Comparison of ENCODE assay signal across 15 cellular contexts in genomic region chr9:93568169-93568568, GRCh38. TPM values are rescaled to one million over a fixed set of nuclear protein-coding genes. Genes with fewer than 3 reads are reported as not detected.
A peak's percentile ranks its signal among the peaks of the same experiment; 100 is the strongest.
DNase-seq lines count a peak whose midpoint lies in the region; ATAC-seq, FAIRE-seq and TF ChIP-seq lines count a peak whose summit lies in the region.
"Had no signal": no experiment of that assay in that cellular context is flagged by ENCODE, and none has a peak within 500 bp of the region (broad histone marks: within the 10 kb centered on the region; RNA-seq: fewer than 3 reads in every experiment).

No MANE protein-coding gene starts in this region.

- H3K9me3 Mint-ChIP-seq in dendritic cell treated with granulocyte-macrophage colony-stimulating factor and Interleukin-4, amounts not matched to agents 40 ng/mL and 50 ng/mL, for 4 days: peaks cover 16% of the 10 kb centered on the region

- H3K4me2 ChIP-seq in IMR-90 (ENCODE audit: low read depth, low read length) (no peak overlapping the region), osteoblast (ENCODE audit: insufficient read depth, low read length) (no peak overlapping the region)

- no peak overlapping the region for H2BK120ac ChIP-seq in IMR-90 (ENCODE audit: low read depth, low read length)

- no peak overlapping the region for H3K14ac ChIP-seq in IMR-90 (replicated peaks; ENCODE audit: low read depth, low read length)

- H3K36me3 ChIP-seq in IMR-90 (ENCODE audit: control insufficient read depth, insufficient read depth, low read length) (peaks cover 11% of the 10 kb centered on the region), osteoblast (ENCODE audit: insufficient read depth, low read length) (peaks cover 13% of the 10 kb centered on the region)

- 100% methylated on average over 1 of the region's 5 CpGs; no CpG with 5 or more reads in 1 of the 2 experiments for WGBS in IMR-90 (ENCODE audit: extremely low coverage in 2 of 2, insufficient read length in 1 of 2), 2 experiments

- H4K91ac ChIP-seq in IMR-90 (ENCODE audit: insufficient read depth, low read depth, low read length): no peak overlapping the region

- no peak overlapping the region for H4K5ac ChIP-seq in IMR-90 (ENCODE audit: low read depth, low read length)

- H3K79me2 ChIP-seq in osteoblast (ENCODE audit: insufficient read depth, low read length): peaks cover 6% of the 10 kb centered on the region

- H3K4me3 ChIP-seq in IMR-90 (ENCODE audit: insufficient read depth, low read depth, low read length): no peak overlapping the region
- H3K4me3 ChIP-seq in osteoblast (ENCODE audit: insufficient read depth, low read length): no peak overlapping the region
- H3K4me3 ChIP-seq: K562 had no signal

- H3K9me3 ChIP-seq in IMR-90 (ENCODE audit: control insufficient read depth, insufficient read depth, low read length) (no peaks in the 10 kb centered on the region), osteoblast (ENCODE audit: low read depth, low read length) (no peaks in the 10 kb centered on the region)

- H2AFZ ChIP-seq in IMR-90 (replicated peaks; ENCODE audit: low read length, poor library complexity) (no peak overlapping the region), osteoblast (ENCODE audit: low read length) (no peak overlapping the region)

- no peak for FAIRE-seq in GM12891 (lab: Jason Lieb, UNC)
- FAIRE-seq: K562 had no signal

- no peak overlapping the region for H2BK20ac ChIP-seq in IMR-90 (ENCODE audit: low read depth, low read length)

- TF ChIP-seq POLR2A in IMR-90 (IDR thresholded peaks at IDR 0.05; ENCODE audit: low read depth, low read length) (no peak), GM12891 (IDR thresholded peaks at IDR 0.05; ENCODE audit: low read depth, low read length) (no peak)

- DNase-seq in IMR-90: no peak
- DNase-seq in osteoblast (ENCODE audit: insufficient read length, low spot score, missing footprints): peak; percentile 42
- DNase-seq in dermis blood vessel endothelial cell: no peak
- no peak for DNase-seq in GM12891 (ENCODE audit: insufficient read length, low spot score)
- DNase-seq in head of caudate nucleus: no peak
- DNase-seq: CD8-positive, alpha-beta memory T cell; DND-41; GDM1; NCI-H1436; NCI-H2029 treated with DMSO at 0.1 percent for 48 hours; NCI-H524 had no signal

- POLR2A ChIA-PET in IMR-90 (lab: Charles Lee; ENCODE audit: unreplicated experiment): no interaction called here

- TF ChIP-seq CTCF in 22Rv1 (IDR thresholded peaks at IDR 0.05): no peak
- TF ChIP-seq CTCF in IMR-90 (conservative IDR thresholded peaks at IDR 0.05; ENCODE audit: low read depth, low read length): no peak
- TF ChIP-seq CTCF in osteoblast (IDR thresholded peaks at IDR 0.05; ENCODE audit: extremely low read depth, low read depth, low read length): no peak

- H3K36me3 Mint-ChIP-seq in dendritic cell treated with granulocyte-macrophage colony-stimulating factor and Interleukin-4, amounts not matched to agents 40 ng/mL and 50 ng/mL, for 4 days (ENCODE audit: low read depth): peaks cover 37% of the 10 kb centered on the region

- no peaks in the 10 kb centered on the region for H3K27me3 ChIP-seq in IMR-90 (ENCODE audit: control insufficient read depth, insufficient read depth, low read length)
- H3K27me3 ChIP-seq in osteoblast (ENCODE audit: insufficient read depth, low read length): no peaks in the 10 kb centered on the region

- peaks cover 17% of the 10 kb centered on the region for H3K9me1 ChIP-seq in IMR-90 (ENCODE audit: insufficient read depth, low read length)

- dilution Hi-C loops in IMR-90 (cut with HindIII; ENCODE audit: low sequenced_read_pairs, unreplicated experiment): loop anchor here (10.0 kb wide), 1 partner anchor 103 kb away; no protein-coding TSS in a partner anchor

- intact Hi-C loops in IMR-90 (cut with micrococcal nuclease) (loop anchor here (10.0 kb wide), 1 partner anchor 253 kb away; no protein-coding TSS in a partner anchor), head of caudate nucleus (cut with DNase I) (loop anchor here (10.0 kb wide), 1 partner anchor 413 kb away; no protein-coding TSS in a partner anchor)
- intact Hi-C loops in dendritic cell treated with granulocyte-macrophage colony-stimulating factor and Interleukin-4, amounts not matched to agents 40 ng/mL and 50 ng/mL, for 4 days (cut with micrococcal nuclease): loop anchor here (5.0 kb wide), 2 partner anchors 66 to 461 kb away; no protein-coding TSS in a partner anchor

- peaks cover 9 to 28% of the 10 kb centered on the region in 2 experiments for H3K79me1 ChIP-seq in IMR-90 (ENCODE audit: low read depth in 1 of 2, low read length in 2 of 2)

- peak overlapping the region; percentile 85; the same call in 1 of the 2 replicates for H3K27ac ChIP-seq in 22Rv1
- H3K27ac ChIP-seq in IMR-90 (ENCODE audit: insufficient read depth, low read length): no peak overlapping the region
- no peak overlapping the region for H3K27ac ChIP-seq in osteoblast (ENCODE audit: low read depth, low read length)
- H3K27ac ChIP-seq: GM23248 had no signal

- no peak overlapping the region; a peak in 1 of 4 replicates for H4K8ac ChIP-seq in IMR-90 (ENCODE audit: low read depth in 2 of 2, low read length in 2 of 2)

- CTCF ChIA-PET in IMR-90 (lab: Yijun Ruan, JAX): no interaction called here

- in situ Hi-C loops in IMR-90 (cut with MboI; ENCODE audit: low sequenced_read_pairs): loop anchor here (10.0 to 25.0 kb wide), 2 partner anchors 113 to 456 kb away; partner anchors contain the start of genes FAM120A and FAM120AOS

- peak overlapping the region; percentile 37 for H2AK9ac ChIP-seq in IMR-90 (replicated peaks; ENCODE audit: low read depth, low read length, poor library complexity)

- H3K27ac Mint-ChIP-seq in dendritic cell treated with granulocyte-macrophage colony-stimulating factor and Interleukin-4, amounts not matched to agents 40 ng/mL and 50 ng/mL, for 4 days: peak overlapping the region; percentile 91

- H3K4ac ChIP-seq in IMR-90 (ENCODE audit: low read depth, low read length): no peak overlapping the region

- 0 out of 2 replicates have a peak overlapping the region, but pooled peaks have one; percentile 33 for H3K23ac ChIP-seq in IMR-90 (ENCODE audit: low read depth, low read length)

- no peak for TF ChIP-seq RAD21 in IMR-90 (IDR thresholded peaks at IDR 0.05; ENCODE audit: low read length)

- no peak overlapping the region for H3K9ac ChIP-seq in IMR-90 (ENCODE audit: low read depth, low read length)

- no peak overlapping the region for H2BK5ac ChIP-seq in IMR-90 (ENCODE audit: low read depth, low read length, poor library complexity, severe bottlenecking)

- no peaks in the 10 kb centered on the region for H3K27me3 Mint-ChIP-seq in dendritic cell treated with granulocyte-macrophage colony-stimulating factor and Interleukin-4, amounts not matched to agents 40 ng/mL and 50 ng/mL, for 4 days

- H3K4me1 ChIP-seq in IMR-90 (ENCODE audit: control insufficient read depth, insufficient read depth, low read length): peaks cover 7% of the 10 kb centered on the region
- peaks cover 8% of the 10 kb centered on the region for H3K4me1 ChIP-seq in osteoblast (ENCODE audit: insufficient read depth, low read length)

- ATAC-seq in IMR-90 (ENCODE audit: low read depth): no peak

- BruUV-seq in IMR-90 (replicated peaks; lab: Mats Ljungman, UMichigan): no TSS peak

- H3K4me3 Mint-ChIP-seq in dendritic cell treated with granulocyte-macrophage colony-stimulating factor and Interleukin-4, amounts not matched to agents 40 ng/mL and 50 ng/mL, for 4 days: no peak overlapping the region

- no peak overlapping the region for H3K18ac ChIP-seq in IMR-90 (ENCODE audit: low read depth, low read length)

- no peak overlapping the region for H2BK15ac ChIP-seq in IMR-90 (ENCODE audit: low read depth, low read length)

- H2AK5ac ChIP-seq in IMR-90 (ENCODE audit: low read depth, low read length): no peak overlapping the region

- peaks cover 52% of the 10 kb centered on the region for H3K4me1 Mint-ChIP-seq in dendritic cell treated with granulocyte-macrophage colony-stimulating factor and Interleukin-4, amounts not matched to agents 40 ng/mL and 50 ng/mL, for 4 days (ENCODE audit: low read depth)

- H4K20me1 ChIP-seq in IMR-90 (ENCODE audit: insufficient read depth, low read length) (no peaks in the 10 kb centered on the region), osteoblast (ENCODE audit: insufficient read depth, low read length) (no peaks in the 10 kb centered on the region)

- no peak overlapping the region for H3K56ac ChIP-seq in IMR-90 (ENCODE audit: extremely low read depth, insufficient read depth, low read length)

TF ChIP-seq in IMR-90, 13 proteins besides CTCF, POLR2A, EP300 and RAD21 (continues in another document):
- TF ChIP-seq CHD1 (IDR thresholded peaks at IDR 0.05; ENCODE audit: low read depth, low read length): no peak
- no peak for TF ChIP-seq RFX5 (IDR thresholded peaks at IDR 0.05; ENCODE audit: low read depth, low read length)
- TF ChIP-seq RCOR1 (IDR thresholded peaks at IDR 0.05; ENCODE audit: insufficient replicate concordance, low read length): no peak
- TF ChIP-seq MXI1 (IDR thresholded peaks at IDR 0.05; ENCODE audit: borderline replicate concordance, low read depth, low read length): no peak
- TF ChIP-seq MAFK (IDR thresholded peaks at IDR 0.05; ENCODE audit: low read depth, low read length): no peak

TF ChIP-seq in GM12891, 5 proteins besides CTCF, POLR2A, EP300 and RAD21:
- no peak for TF ChIP-seq POU2F2 (IDR thresholded peaks at IDR 0.05; ENCODE audit: low read depth, low read length)
- TF ChIP-seq SPI1 (IDR thresholded peaks at IDR 0.05; ENCODE audit: low read depth, low read length): no peak
- TF ChIP-seq POLR2AphosphoS5 (IDR thresholded peaks at IDR 0.05; ENCODE audit: low read depth, low read length): no peak
- no peak for TF ChIP-seq TAF1 (IDR thresholded peaks at IDR 0.05; ENCODE audit: low read depth, low read length)
- no peak for TF ChIP-seq PAX5 (IDR thresholded peaks at IDR 0.05; ENCODE audit: insufficient read depth, low read length, severe bottlenecking)

RNA-seq across cellular contexts. Expression of gene PHF2, which starts 8.2 kb away (rescaled TPM):
- total RNA-seq in IMR-90 (2012; rRNA removed) (5.9 and 6.9 TPM in 2 replicates), osteoblast (14.8 and 15.0 TPM in 2 replicates), dermis blood vessel endothelial cell (16.0 and 16.3 TPM in 2 replicates)
- polyA plus RNA-seq in IMR-90 (2012; rRNA removed): 9.5 and 9.6 TPM in 2 replicates
- 5.9 and 8.8 TPM in 2 replicates for polyA plus RNA-seq in IMR-90 (2012; cell fraction: cytosol; rRNA removed)
- 21.2 and 22.2 TPM in 2 replicates for polyA plus RNA-seq in IMR-90 (2012; cell fraction: nucleus; rRNA removed; ENCODE audit: low replicate concordance)
- 4.2 TPM for polyA plus RNA-seq in GM12891 (2012; ENCODE audit: low read depth, missing spikeins)
